ENCODE assay signal across 25 cellular contexts in genomic region chr16:56297684-56298083, GRCh38.
DNase-seq lines count a peak whose midpoint lies in the region; ATAC-seq and TF ChIP-seq lines count a peak whose summit lies in the region.
"Had no signal": no experiment of that assay in that cellular context is flagged by ENCODE, and none has a peak within 500 bp of the region (broad histone marks: within the 10 kb centered on the region; RNA-seq: fewer than 3 reads in every experiment).

No MANE protein-coding gene starts in this region.

- H3K36me3 Mint-ChIP-seq in neural crest cell (ENCODE audit: low read depth): no peaks in the 10 kb centered on the region
- H3K36me3 Mint-ChIP-seq in type B pancreatic cell: no peaks in the 10 kb centered on the region

- CTCF ChIA-PET in HEK293 (lab: Yijun Ruan, JAX): interaction anchor here (0.8 kb wide), 1 partner anchor 21 kb away, joined by 5 read pairs; no protein-coding TSS in a partner anchor

- H3K4me3 ChIP-seq in HEK293 (ENCODE audit: low read depth, low read length) (no peak overlapping the region), dorsolateral prefrontal cortex (no peak overlapping the region), WERI-Rb-1 (ENCODE audit: low read depth, low read length) (no peak overlapping the region)
- H3K4me3 ChIP-seq: GM12878, GM23338, K562 had no signal

- no peaks in the 10 kb centered on the region for H3K36me3 ChIP-seq in HEK293 (ENCODE audit: control insufficient read depth in 2 of 2, insufficient read depth in 1 of 2, low read length in 2 of 2)
- no peaks in the 10 kb centered on the region for H3K36me3 ChIP-seq in WERI-Rb-1

- H3K4me1 Mint-ChIP-seq in neural crest cell (peaks cover 69% of the 10 kb centered on the region), type B pancreatic cell (ENCODE audit: unreplicated experiment) (peaks cover 53% of the 10 kb centered on the region)

- intact Hi-C loops in dorsolateral prefrontal cortex (cut with DNase I): loop anchor here in 1 of 2 donors (5.0 kb wide), 1 partner anchor 35 kb away; no protein-coding TSS in a partner anchor

- no peak overlapping the region for H3K27ac ChIP-seq in HEK293 (ENCODE audit: extremely low read depth, low read depth, low read length)
- peak overlapping the region; percentile 76 to 100 (median 98) for H3K27ac ChIP-seq in dorsolateral prefrontal cortex
- H3K27ac ChIP-seq in WERI-Rb-1: no peak overlapping the region
- H3K27ac ChIP-seq: C4-2B, RWPE1 had no signal

- H3K9me3 Mint-ChIP-seq in neural crest cell: no peaks in the 10 kb centered on the region
- no peaks in the 10 kb centered on the region for H3K9me3 Mint-ChIP-seq in type B pancreatic cell
- H3K9me3 Mint-ChIP-seq: CD8-positive, alpha-beta memory T cell; GM23338 had no signal

- H3K27me3 ChIP-seq in dorsolateral prefrontal cortex (no peaks in the 10 kb centered on the region), WERI-Rb-1 (ENCODE audit: insufficient read depth, low read depth, severe bottlenecking) (no peaks in the 10 kb centered on the region)

- H3K27me3 Mint-ChIP-seq in neural crest cell (ENCODE audit: low read depth): no peaks in the 10 kb centered on the region
- H3K27me3 Mint-ChIP-seq in type B pancreatic cell: no peaks in the 10 kb centered on the region

- H3K27ac Mint-ChIP-seq in neural crest cell (ENCODE audit: unreplicated experiment) (peak overlapping the region; percentile 7), type B pancreatic cell (peak overlapping the region; percentile 92)
- H3K27ac Mint-ChIP-seq: CD8-positive, alpha-beta memory T cell; GM23338 had no signal

- no peaks in the 10 kb centered on the region for H3K4me1 ChIP-seq in HEK293 (ENCODE audit: control insufficient read depth, insufficient read depth, low read length)

- DNase-seq in dorsolateral prefrontal cortex (peak in 3 of 10 donors; percentile 35 to 37 (median 37)), neural crest cell (ENCODE audit: low read depth, low spot score) (no peak), type B pancreatic cell (ENCODE audit: extremely low spot score, unreplicated experiment) (no peak), WERI-Rb-1 (no peak), A172 (ENCODE audit: low spot score) (no peak)
- DNase-seq: CD8-positive, alpha-beta memory T cell; DMS 273 treated with DMSO at 0.1 percent for 48 hours; DMS79; EL; GDM1; HCEC 1CT; MV-4-11; NCI-H1105; NCI-H1436 treated with DMSO at 0.1 percent for 48 hours; NCI-H187 treated with DMSO at 0.1 percent for 48 hours; NCI-H2171 treated with DMSO at 0.1 percent for 48 hours; SHP77 had no signal

- ATAC-seq in GM18498 (IDR thresholded peaks at IDR 0.05; ENCODE audit: unreplicated experiment): no peak
- ATAC-seq: GM12878, GM23338, K562, Panc1 had no signal

- TF ChIP-seq CTCF in HEK293 (tag by site-specific recombination; IDR thresholded peaks at IDR 0.05): no peak
- no peak for TF ChIP-seq CTCF in dorsolateral prefrontal cortex (IDR thresholded peaks at IDR 0.05 in 54 of 56, conservative IDR thresholded peaks at IDR 0.05 in 2 of 56; ENCODE audit: low read depth in 1 of 56, partially characterized antibody in 56 of 56)
- TF ChIP-seq CTCF in neural crest cell (conservative IDR thresholded peaks at IDR 0.05): no peak
- TF ChIP-seq CTCF in type B pancreatic cell (conservative IDR thresholded peaks at IDR 0.05): no peak
- no peak for TF ChIP-seq CTCF in WERI-Rb-1 (IDR thresholded peaks at IDR 0.05; ENCODE audit: low read depth, low read length)

- POLR2A ChIA-PET in HEK293 (lab: Yijun Ruan, JAX): no interaction called here

- H3K9me3 ChIP-seq in HEK293 (ENCODE audit: control insufficient read depth, insufficient read depth, low read depth, low read length) (no peaks in the 10 kb centered on the region), WERI-Rb-1 (ENCODE audit: severe bottlenecking) (no peaks in the 10 kb centered on the region)

- H3K4me3 Mint-ChIP-seq in neural crest cell: no peak overlapping the region
- H3K4me3 Mint-ChIP-seq in type B pancreatic cell: peak overlapping the region; percentile 46
- H3K4me3 Mint-ChIP-seq: CD8-positive, alpha-beta memory T cell; GM23338 had no signal

TF ChIP-seq in HEK293, 187 proteins besides CTCF, POLR2A, EP300 and RAD21:
- TF ChIP-seq ZFHX2 (tag by site-specific recombination; conservative IDR thresholded peaks at IDR 0.05) (peak; percentile 62), ZNF433 (tag by site-specific recombination; IDR thresholded peaks at IDR 0.05; ENCODE audit: low read depth) (no peak), EGR2 (tag by site-specific recombination; IDR thresholded peaks at IDR 0.05; ENCODE audit: low read depth) (peak; percentile 40; the same call in 1 of the 2 replicates), ZNF785 (tag by site-specific recombination; IDR thresholded peaks at IDR 0.05) (no peak)

Comparison
In these comparisons a context has a peak if more than half of its experiments do, and no peak if none do; other contexts are left out.
1. H3K27ac ChIP-seq: peak in dorsolateral prefrontal cortex (59 of 59); none in HEK293 (single experiment) and WERI-Rb-1 (single experiment).